32 cellular contexts compared by ENCODE assay signal in genomic region chr17:71905632-71906031, GRCh38.
"Had no signal": no experiment of that assay in that cellular context is flagged by ENCODE, and none has a peak within 500 bp of the region (broad histone marks: within the 10 kb centered on the region; RNA-seq: fewer than 3 reads in every experiment).

No MANE protein-coding gene starts in this region.

- H3K36me3 Mint-ChIP-seq: activated CD4-positive, alpha-beta memory T cell treated with anti-CD3 and anti-CD28 coated beads for 36 hours; activated naive CD8-positive, alpha-beta T cell treated with anti-CD3 and anti-CD28 coated beads for 36 hours; naive thymus-derived CD8-positive, alpha-beta T cell; stimulated activated memory B cell treated with anti-CD40 and anti-IgM and Interleukin-4, amounts not matched to agents 10 μg/mL and 1 μg/mL and 100 μg/mL, for 72 hours; type B pancreatic cell had no signal

- ATAC-seq: activated CD4-positive, CD25-positive, alpha-beta regulatory T cell treated with anti-CD3 and anti-CD28 coated beads, Interleukin-2, amount 50 U/mL, for 24 hours; body of pancreas; heart right ventricle; left lung; lower lobe of right lung; naive thymus-derived CD8-positive, alpha-beta T cell; psoas muscle; stimulated activated memory B cell treated with anti-CD40 and anti-IgM and Interleukin-4, amounts not matched to agents 10 μg/mL and 1 μg/mL and 100 μg/mL, for 72 hours; stimulated activated naive CD8-positive, alpha-beta T cell treated with anti-CD3 and anti-CD28 coated beads, Interleukin-15, amount 100 ng/mL, for 72 hours had no signal

- H3K27ac Mint-ChIP-seq: activated CD4-positive, alpha-beta memory T cell treated with anti-CD3 and anti-CD28 coated beads for 36 hours; activated CD4-positive, alpha-beta T cell treated with anti-CD3 and anti-CD28 coated beads, Interleukin-2, amount 10 ng/mL, durations not matched to agents 24 days and 14 days; activated naive CD8-positive, alpha-beta T cell treated with anti-CD3 and anti-CD28 coated beads for 36 hours; activated T-helper 2 cell treated with anti-CD3 and anti-CD28 coated beads, Interferon-gamma antibody, Interleukin-2, Interleukin-4, amounts not matched to agents 10 μg/mL and 5 μg/mL and 100 μg/mL, durations not matched to agents 14 hours and 24 hours and 36 hours; naive thymus-derived CD8-positive, alpha-beta T cell; stimulated activated memory B cell treated with anti-CD40 and anti-IgM and Interleukin-4, amounts not matched to agents 10 μg/mL and 1 μg/mL and 100 μg/mL, for 72 hours; stimulated activated naive CD8-positive, alpha-beta T cell treated with anti-CD3 and anti-CD28 coated beads, Interleukin-15, amount 100 ng/mL, for 72 hours; type B pancreatic cell had no signal

- H3K27me3 Mint-ChIP-seq: activated CD4-positive, alpha-beta memory T cell treated with anti-CD3 and anti-CD28 coated beads for 36 hours; activated CD4-positive, alpha-beta T cell treated with anti-CD3 and anti-CD28 coated beads, Interleukin-2, amount 10 ng/mL, durations not matched to agents 24 days and 14 days; activated naive CD8-positive, alpha-beta T cell treated with anti-CD3 and anti-CD28 coated beads for 36 hours; naive thymus-derived CD8-positive, alpha-beta T cell; stimulated activated memory B cell treated with anti-CD40 and anti-IgM and Interleukin-4, amounts not matched to agents 10 μg/mL and 1 μg/mL and 100 μg/mL, for 72 hours; stimulated activated naive CD8-positive, alpha-beta T cell treated with anti-CD3 and anti-CD28 coated beads, Interleukin-15, amount 100 ng/mL, for 72 hours had no signal

- DNase-seq: activated CD4-positive, alpha-beta memory T cell treated with anti-CD3 and anti-CD28 coated beads for 36 hours; activated CD4-positive, alpha-beta T cell treated with anti-CD3 and anti-CD28 coated beads, Interleukin-2, amount 10 ng/mL, durations not matched to agents 24 days and 14 days; activated naive CD4-positive, alpha-beta T cell; activated naive CD8-positive, alpha-beta T cell treated with anti-CD3 and anti-CD28 coated beads for 36 hours; activated T-cell treated with anti-CD3 and anti-CD28 coated beads, Interleukin-2, amount 50 U/mL, for 48 hours; adrenal gland; aorta; body of pancreas; dermis blood vessel endothelial cell; effector CD4-positive, alpha-beta T cell; esophagus squamous epithelium; foreskin melanocyte; heart right ventricle; kidney glomerular epithelial cell; left lung; lower lobe of right lung; mesenchymal stem cell; naive thymus-derived CD8-positive, alpha-beta T cell; occipital lobe; psoas muscle; stimulated activated CD4-positive, alpha-beta T cell treated with anti-CD3 and anti-CD28 coated beads, Interleukin-1b, Interleukin-23, amount 100 ng/mL, for 48 hours; stimulated activated CD4-positive, alpha-beta T cell treated with anti-CD3 and anti-CD28 coated beads, Interleukin-4, amount 100 ng/mL, for 4 hours; stimulated activated CD8-positive, alpha-beta memory T cell treated with anti-CD3 and anti-CD28 coated beads, Interleukin-4, amount 100 ng/mL, for 48 hours; stimulated activated naive CD8-positive, alpha-beta T cell treated with anti-CD3 and anti-CD28 coated beads, Interleukin-15, amount 100 ng/mL, for 72 hours; substantia nigra; T-helper 9 cell; uterus had no signal

- H3K4me3 Mint-ChIP-seq: activated CD4-positive, alpha-beta memory T cell treated with anti-CD3 and anti-CD28 coated beads for 36 hours; activated CD4-positive, alpha-beta T cell treated with anti-CD3 and anti-CD28 coated beads, Interleukin-2, amount 10 ng/mL, durations not matched to agents 24 days and 14 days; activated naive CD8-positive, alpha-beta T cell treated with anti-CD3 and anti-CD28 coated beads for 36 hours; naive thymus-derived CD8-positive, alpha-beta T cell; neural crest cell; stimulated activated memory B cell treated with anti-CD40 and anti-IgM and Interleukin-4, amounts not matched to agents 10 μg/mL and 1 μg/mL and 100 μg/mL, for 72 hours; stimulated activated naive CD8-positive, alpha-beta T cell treated with anti-CD3 and anti-CD28 coated beads, Interleukin-15, amount 100 ng/mL, for 72 hours; type B pancreatic cell had no signal

- H3K4me1 Mint-ChIP-seq: activated CD4-positive, alpha-beta T cell treated with anti-CD3 and anti-CD28 coated beads, Interleukin-2, amount 10 ng/mL, durations not matched to agents 24 days and 14 days; activated naive CD8-positive, alpha-beta T cell treated with anti-CD3 and anti-CD28 coated beads for 36 hours; naive thymus-derived CD8-positive, alpha-beta T cell; stimulated activated memory B cell treated with anti-CD40 and anti-IgM and Interleukin-4, amounts not matched to agents 10 μg/mL and 1 μg/mL and 100 μg/mL, for 72 hours; stimulated activated naive CD8-positive, alpha-beta T cell treated with anti-CD3 and anti-CD28 coated beads, Interleukin-15, amount 100 ng/mL, for 72 hours had no signal

- H3K9me3 Mint-ChIP-seq: activated CD4-positive, alpha-beta memory T cell treated with anti-CD3 and anti-CD28 coated beads for 36 hours; stimulated activated memory B cell treated with anti-CD40 and anti-IgM and Interleukin-4, amounts not matched to agents 10 μg/mL and 1 μg/mL and 100 μg/mL, for 72 hours; type B pancreatic cell had no signal
